In the genomic region with DNA sequence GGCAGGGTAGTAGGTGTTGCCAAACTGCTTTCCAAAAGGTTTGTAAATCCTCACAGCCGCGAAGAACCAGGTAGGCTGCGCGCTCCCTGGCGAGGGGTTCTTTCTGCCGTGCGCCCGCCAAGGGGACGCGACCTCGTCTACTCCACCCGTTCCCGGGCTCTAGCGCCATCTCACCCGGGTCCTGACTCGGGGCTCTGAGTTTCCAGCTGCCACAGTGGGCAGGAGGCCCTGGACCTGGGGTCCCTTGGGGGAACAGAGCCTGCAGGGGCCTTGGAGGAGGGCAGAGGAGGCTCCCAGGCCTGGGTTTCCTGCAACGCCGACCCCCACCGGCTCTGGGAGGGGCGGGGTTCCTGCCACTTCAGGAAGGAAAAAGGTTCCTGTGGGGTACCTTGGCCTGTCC, we compare ENCODE assay signal across 36 cellular contexts. TPM values are rescaled to one million over a fixed set of nuclear protein-coding genes. Genes with fewer than 3 reads are reported as not detected.
"Had no signal": no experiment of that assay in that cellular context is flagged by ENCODE, and none has a peak within 500 bp of the region (broad histone marks: within the 10 kb centered on the region; RNA-seq: fewer than 3 reads in every experiment).

No MANE protein-coding gene starts in this region.

- H3K4me1 Mint-ChIP-seq: activated CD4-positive, alpha-beta T cell treated with anti-CD3 and anti-CD28 coated beads for 36 hours; activated CD4-positive, alpha-beta T cell treated with anti-CD3 and anti-CD28 coated beads, Interleukin-2, amount 10 ng/mL, durations not matched to agents 24 days and 14 days; activated CD8-positive, alpha-beta memory T cell treated with anti-CD3 and anti-CD28 coated beads, Interleukin-2, amount 10 ng/mL, durations not matched to agents 7 days and 5 days; activated naive CD4-positive, alpha-beta T cell treated with anti-CD3 and anti-CD28 coated beads, Interleukin-2, amount 10 ng/mL, durations not matched to agents 7 days and 5 days; activated naive CD8-positive, alpha-beta T cell treated with anti-CD3 and anti-CD28 coated beads, Interleukin-2, amount 10 ng/mL, durations not matched to agents 7 days and 5 days; brain; T-helper 17 cell had no signal

- H3K36me3 Mint-ChIP-seq: activated naive CD4-positive, alpha-beta T cell treated with anti-CD3 and anti-CD28 coated beads, Interleukin-2, amount 10 ng/mL, durations not matched to agents 7 days and 5 days; activated naive CD8-positive, alpha-beta T cell treated with anti-CD3 and anti-CD28 coated beads, Interleukin-2, amount 10 ng/mL, durations not matched to agents 7 days and 5 days; brain had no signal

- H3K9me3 ChIP-seq: colonic mucosa had no signal

- H3K4me3 ChIP-seq: ascending aorta, breast epithelium, cardiac muscle cell, colonic mucosa, esophagus squamous epithelium had no signal

- DNase-seq: activated CD4-positive, alpha-beta memory T cell treated with anti-CD3 and anti-CD28 coated beads for 36 hours; activated CD4-positive, alpha-beta T cell treated with anti-CD3 and anti-CD28 coated beads for 36 hours; activated CD4-positive, alpha-beta T cell treated with anti-CD3 and anti-CD28 coated beads, Interleukin-2, amount 10 ng/mL, durations not matched to agents 24 days and 14 days; activated CD4-positive, CD25-positive, alpha-beta regulatory T cell; activated CD4-positive, CD25-positive, alpha-beta regulatory T cell treated with anti-CD3 and anti-CD28 coated beads, Interleukin-2, amount 50 U/mL, for 72 hours; activated CD8-positive, alpha-beta memory T cell treated with anti-CD3 and anti-CD28 coated beads, Interleukin-2, amount 10 ng/mL, durations not matched to agents 7 days and 5 days; activated CD8-positive, alpha-beta memory T cell treated with anti-CD3 and anti-CD28 coated beads, Interleukin-2, amount 50 U/mL, for 4 hours; activated CD8-positive, alpha-beta T cell treated with anti-CD3 and anti-CD28 coated beads, Interleukin-2, amount 10 ng/mL, durations not matched to agents 7 days and 5 days; activated gamma-delta T cell; activated naive CD4-positive, alpha-beta T cell; activated naive CD4-positive, alpha-beta T cell treated with anti-CD3 and anti-CD28 coated beads, Interleukin-2, amount 10 ng/mL, durations not matched to agents 7 days and 5 days; activated naive CD8-positive, alpha-beta T cell treated with anti-CD3 and anti-CD28 coated beads, Interleukin-2, amount 10 ng/mL, durations not matched to agents 7 days and 5 days; activated T-cell treated with anti-CD3 and anti-CD28 coated beads, Interleukin-2, amount 50 U/mL, for 1 hour; activated T-cell treated with anti-CD3 and anti-CD28 coated beads, Interleukin-2, amount 50 U/mL, for 48 hours; central memory CD4-positive, alpha-beta T cell; cerebellar nuclear complex; colonic mucosa; effector CD8-positive, alpha-beta T cell; esophagus squamous epithelium; foreskin melanocyte; head of caudate nucleus; T-helper 1 cell; T-helper 17 cell had no signal

- H3K27ac ChIP-seq: ascending aorta, breast epithelium, cardiac muscle cell, colonic mucosa, epithelial cell of prostate, esophagus squamous epithelium had no signal

- H3K4me3 Mint-ChIP-seq: activated CD4-positive, alpha-beta memory T cell treated with anti-CD3 and anti-CD28 coated beads for 36 hours; activated CD4-positive, alpha-beta T cell treated with anti-CD3 and anti-CD28 coated beads for 36 hours; activated CD4-positive, alpha-beta T cell treated with anti-CD3 and anti-CD28 coated beads, Interleukin-2, amount 10 ng/mL, durations not matched to agents 24 days and 14 days; activated CD8-positive, alpha-beta memory T cell treated with anti-CD3 and anti-CD28 coated beads, Interleukin-2, amount 10 ng/mL, durations not matched to agents 7 days and 5 days; activated CD8-positive, alpha-beta T cell treated with anti-CD3 and anti-CD28 coated beads, Interleukin-2, amount 10 ng/mL, durations not matched to agents 7 days and 5 days; activated naive CD4-positive, alpha-beta T cell treated with anti-CD3 and anti-CD28 coated beads, Interleukin-2, amount 10 ng/mL, durations not matched to agents 7 days and 5 days; activated naive CD8-positive, alpha-beta T cell treated with anti-CD3 and anti-CD28 coated beads, Interleukin-2, amount 10 ng/mL, durations not matched to agents 7 days and 5 days; brain; T-helper 17 cell; T-helper 2 cell treated with Interferon-gamma antibody and Interleukin-4, amounts not matched to agents 5 μg/mL and 100 μg/mL, for 36 hours had no signal

- H3K4me1 ChIP-seq: ascending aorta, breast epithelium, colonic mucosa, esophagus squamous epithelium had no signal

- H3K27me3 Mint-ChIP-seq: activated CD4-positive, alpha-beta memory T cell treated with anti-CD3 and anti-CD28 coated beads for 36 hours; activated CD4-positive, alpha-beta T cell treated with anti-CD3 and anti-CD28 coated beads for 36 hours; activated CD4-positive, alpha-beta T cell treated with anti-CD3 and anti-CD28 coated beads, Interleukin-2, amount 10 ng/mL, durations not matched to agents 24 days and 14 days; activated CD8-positive, alpha-beta memory T cell treated with anti-CD3 and anti-CD28 coated beads, Interleukin-2, amount 10 ng/mL, durations not matched to agents 7 days and 5 days; activated naive CD4-positive, alpha-beta T cell treated with anti-CD3 and anti-CD28 coated beads, Interleukin-2, amount 10 ng/mL, durations not matched to agents 7 days and 5 days; activated naive CD8-positive, alpha-beta T cell treated with anti-CD3 and anti-CD28 coated beads, Interleukin-2, amount 10 ng/mL, durations not matched to agents 7 days and 5 days; T-helper 17 cell had no signal

- H3K27me3 ChIP-seq: ascending aorta, cardiac muscle cell, colonic mucosa had no signal

- H3K27ac Mint-ChIP-seq: activated CD4-positive, alpha-beta memory T cell treated with anti-CD3 and anti-CD28 coated beads for 36 hours; activated CD4-positive, alpha-beta T cell treated with anti-CD3 and anti-CD28 coated beads for 36 hours; activated CD4-positive, alpha-beta T cell treated with anti-CD3 and anti-CD28 coated beads, Interleukin-2, amount 10 ng/mL, durations not matched to agents 24 days and 14 days; activated CD8-positive, alpha-beta memory T cell treated with anti-CD3 and anti-CD28 coated beads, Interleukin-2, amount 10 ng/mL, durations not matched to agents 7 days and 5 days; activated CD8-positive, alpha-beta T cell treated with anti-CD3 and anti-CD28 coated beads, Interleukin-2, amount 10 ng/mL, durations not matched to agents 7 days and 5 days; activated naive CD4-positive, alpha-beta T cell treated with anti-CD3 and anti-CD28 coated beads, Interleukin-2, amount 10 ng/mL, durations not matched to agents 7 days and 5 days; activated naive CD4-positive, alpha-beta T cell treated with anti-CD3 and anti-CD28 coated beads, Interleukin-2, amount 50 U/mL, for 72 hours; activated naive CD8-positive, alpha-beta T cell treated with anti-CD3 and anti-CD28 coated beads, Interleukin-2, amount 10 ng/mL, durations not matched to agents 7 days and 5 days; brain; T-helper 17 cell; T-helper 2 cell treated with Interferon-gamma antibody and Interleukin-4, amounts not matched to agents 5 μg/mL and 100 μg/mL, for 36 hours had no signal

- H3K36me3 ChIP-seq: ascending aorta, breast epithelium, cardiac muscle cell, colonic mucosa, esophagus squamous epithelium had no signal

RNA-seq across cellular contexts. Expression of a gene that starts 0.7 kb away (rescaled TPM):
- total RNA-seq: activated CD4-positive, alpha-beta memory T cell treated with anti-CD3 and anti-CD28 coated beads for 36 hours; activated CD4-positive, alpha-beta T cell treated with anti-CD3 and anti-CD28 coated beads for 36 hours; activated CD4-positive, alpha-beta T cell treated with anti-CD3 and anti-CD28 coated beads, Interleukin-2, amount 10 ng/mL, durations not matched to agents 24 days and 14 days; activated CD8-positive, alpha-beta memory T cell treated with anti-CD3 and anti-CD28 coated beads for 36 hours; activated CD8-positive, alpha-beta memory T cell treated with anti-CD3 and anti-CD28 coated beads, Interleukin-2, amount 10 ng/mL, durations not matched to agents 7 days and 5 days; activated CD8-positive, alpha-beta T cell treated with anti-CD3 and anti-CD28 coated beads, Interleukin-2, amount 10 ng/mL, durations not matched to agents 7 days and 5 days; activated naive CD4-positive, alpha-beta T cell treated with anti-CD3 and anti-CD28 coated beads, Interleukin-2, amount 50 U/mL, for 72 hours; activated naive CD8-positive, alpha-beta T cell treated with anti-CD3 and anti-CD28 coated beads, Interleukin-2, amount 10 ng/mL, durations not matched to agents 7 days and 5 days; ascending aorta; breast epithelium; cardiac muscle cell; colonic mucosa; dermis microvascular lymphatic vessel endothelial cell; endothelial cell of umbilical vein; esophagus squamous epithelium; fibroblast of lung; fibroblast of villous mesenchyme; T-helper 17 cell had no signal
- polyA plus RNA-seq: cardiac muscle cell, endothelial cell of umbilical vein, esophagus, fibroblast of lung had no signal
